Comparison of ENCODE assay signal across 23 cellular contexts in the genomic region with DNA sequence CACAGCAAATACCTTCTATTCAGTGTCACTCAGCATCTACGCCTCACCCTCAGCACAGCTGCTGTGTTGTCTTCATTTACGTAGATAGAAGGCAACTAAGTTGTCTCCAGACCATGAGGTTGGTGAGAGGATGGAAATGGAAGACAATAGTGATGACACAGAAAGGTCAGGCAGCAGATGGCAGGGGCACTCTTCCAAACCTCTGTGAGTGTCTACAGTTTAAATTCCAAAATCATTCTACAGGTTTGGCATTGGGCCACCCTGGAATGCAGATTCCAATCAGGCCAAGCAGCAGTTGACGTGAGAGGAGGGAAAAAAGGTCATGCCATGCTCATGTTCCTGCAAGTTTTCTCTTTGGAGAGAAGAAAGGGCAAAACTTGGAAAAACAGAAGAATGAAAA.
DNase-seq lines count a peak whose midpoint lies in the region; ATAC-seq and TF ChIP-seq lines count a peak whose summit lies in the region.
"Had no signal": no experiment of that assay in that cellular context is flagged by ENCODE, and none has a peak within 500 bp of the region (broad histone marks: within the 10 kb centered on the region; RNA-seq: fewer than 3 reads in every experiment).

No MANE protein-coding gene starts in this region.

- no peaks in the 10 kb centered on the region for H3K36me3 Mint-ChIP-seq in HFFc6 (ENCODE audit: low read depth)
- H3K36me3 Mint-ChIP-seq: activated naive CD4-positive, alpha-beta T cell treated with anti-CD3 and anti-CD28 coated beads, Interleukin-2, amount 50 U/mL, for 72 hours; naive thymus-derived CD4-positive, alpha-beta T cell had no signal

- no peak overlapping the region for H3K27ac ChIP-seq in RWPE2 (ENCODE audit: poor library complexity, severe bottlenecking)
- no peak overlapping the region for H3K27ac ChIP-seq in Peyer's patch
- H3K27ac ChIP-seq: brain microvascular endothelial cell, epithelial cell of prostate, lower lobe of right lung, uterus, VCaP had no signal

- H3K9me3 Mint-ChIP-seq in HFFc6: no peaks in the 10 kb centered on the region
- H3K9me3 Mint-ChIP-seq: activated CD4-positive, alpha-beta memory T cell treated with anti-CD3 and anti-CD28 coated beads, Interleukin-2, amount 10 ng/mL, durations not matched to agents 7 days and 5 days; dendritic cell treated with granulocyte-macrophage colony-stimulating factor and Interleukin-4, amounts not matched to agents 40 ng/mL and 50 ng/mL, for 4 days had no signal

- no peak for ATAC-seq in RWPE2 (ENCODE audit: low read depth)
- no peak for ATAC-seq in GM19452 (IDR thresholded peaks at IDR 0.05; ENCODE audit: unreplicated experiment)
- ATAC-seq: activated naive CD4-positive, alpha-beta T cell treated with anti-CD3 and anti-CD28 coated beads, Interleukin-2, amount 50 U/mL, for 72 hours; activated T-cell treated with anti-CD3 and anti-CD28 coated beads, Interleukin-2, amount 50 U/mL, for 72 hours; lower lobe of right lung; naive thymus-derived CD4-positive, alpha-beta T cell had no signal

- TF ChIP-seq CTCF in HFFc6 (IDR thresholded peaks at IDR 0.05) (no peak), RWPE2 (IDR thresholded peaks at IDR 0.05; ENCODE audit: poor library complexity, severe bottlenecking) (peak; percentile 26), fibroblast of mammary gland (conservative IDR thresholded peaks at IDR 0.05; ENCODE audit: control insufficient read depth, insufficient read depth, low read depth, low read length) (no peak), Peyer's patch (IDR thresholded peaks at IDR 0.05) (no peak)

- DNase-seq in AG20443 (ENCODE audit: low spot score): peak; percentile 58
- peak; percentile 23 for DNase-seq in HFFc6
- no peak for DNase-seq in RWPE2 (ENCODE audit: low spot score)
- peak; percentile 68 for DNase-seq in fibroblast of mammary gland (ENCODE audit: low read depth)
- no peak for DNase-seq in NCI-H2107 treated with DMSO at 0.1 percent for 48 hours (lab: John Stamatoyannopoulos, UW; ENCODE audit: unreplicated experiment)
- no peak for DNase-seq in Peyer's patch
- DNase-seq in iPS-NIHi7 (ENCODE audit: extremely low spot score): no peak
- DNase-seq: activated CD4-positive, alpha-beta memory T cell treated with anti-CD3 and anti-CD28 coated beads, Interleukin-2, amount 10 ng/mL, durations not matched to agents 7 days and 5 days; activated T-cell treated with anti-CD3 and anti-CD28 coated beads, Interleukin-2, amount 50 U/mL, for 72 hours; brain microvascular endothelial cell; Caco-2; H7; lower lobe of right lung; naive thymus-derived CD4-positive, alpha-beta T cell; NCI-H1930; posterior cingulate gyrus; stimulated activated CD4-positive, alpha-beta T cell treated with anti-CD3 and anti-CD28 coated beads, Interleukin-2, amount 100 ng/mL, for 48 hours; uterus had no signal

- H3K27me3 ChIP-seq in RWPE2 (ENCODE audit: insufficient read depth, poor library complexity, severe bottlenecking) (no peaks in the 10 kb centered on the region), Peyer's patch (no peaks in the 10 kb centered on the region)
- H3K27me3 ChIP-seq: brain microvascular endothelial cell, uterus had no signal

- H3K27ac Mint-ChIP-seq in HFFc6: no peak overlapping the region
- H3K27ac Mint-ChIP-seq: activated CD4-positive, alpha-beta memory T cell treated with anti-CD3 and anti-CD28 coated beads, Interleukin-2, amount 10 ng/mL, durations not matched to agents 7 days and 5 days; activated naive CD4-positive, alpha-beta T cell treated with anti-CD3 and anti-CD28 coated beads, Interleukin-2, amount 50 U/mL, for 72 hours; activated T-cell treated with anti-CD3 and anti-CD28 coated beads, Interleukin-2, amount 50 U/mL, for 72 hours; dendritic cell treated with granulocyte-macrophage colony-stimulating factor and Interleukin-4, amounts not matched to agents 40 ng/mL and 50 ng/mL, for 4 days; naive thymus-derived CD4-positive, alpha-beta T cell had no signal

- H3K4me3 ChIP-seq in RWPE2 (ENCODE audit: severe bottlenecking): no peak overlapping the region
- H3K4me3 ChIP-seq in fibroblast of mammary gland (ENCODE audit: control insufficient read depth, low read depth, low read length): no peak overlapping the region
- no peak overlapping the region for H3K4me3 ChIP-seq in Peyer's patch
- H3K4me3 ChIP-seq: lower lobe of right lung, uterus had no signal

- peaks cover 3% of the 10 kb centered on the region for H3K4me1 ChIP-seq in RWPE2 (ENCODE audit: insufficient read depth, poor library complexity, severe bottlenecking)
- no peaks in the 10 kb centered on the region for H3K4me1 ChIP-seq in Peyer's patch
- H3K4me1 ChIP-seq: Caco-2, lower lobe of right lung, uterus had no signal

- H3K9me3 ChIP-seq in RWPE2 (ENCODE audit: severe bottlenecking) (no peaks in the 10 kb centered on the region), Peyer's patch (no peaks in the 10 kb centered on the region)
- H3K9me3 ChIP-seq: Caco-2, lower lobe of right lung, uterus had no signal

- peaks cover 24% of the 10 kb centered on the region for H3K4me1 Mint-ChIP-seq in HFFc6 (ENCODE audit: low read depth)
- H3K4me1 Mint-ChIP-seq: activated CD4-positive, alpha-beta memory T cell treated with anti-CD3 and anti-CD28 coated beads, Interleukin-2, amount 10 ng/mL, durations not matched to agents 7 days and 5 days; naive thymus-derived CD4-positive, alpha-beta T cell had no signal

- H3K36me3 ChIP-seq in RWPE2 (ENCODE audit: low read depth) (no peaks in the 10 kb centered on the region), Peyer's patch (no peaks in the 10 kb centered on the region)
- H3K36me3 ChIP-seq: brain microvascular endothelial cell, lower lobe of right lung, uterus had no signal

- H3K27me3 Mint-ChIP-seq in HFFc6 (ENCODE audit: insufficient read depth): no peaks in the 10 kb centered on the region
- H3K27me3 Mint-ChIP-seq: activated CD4-positive, alpha-beta memory T cell treated with anti-CD3 and anti-CD28 coated beads, Interleukin-2, amount 10 ng/mL, durations not matched to agents 7 days and 5 days; dendritic cell treated with granulocyte-macrophage colony-stimulating factor and Interleukin-4, amounts not matched to agents 40 ng/mL and 50 ng/mL, for 4 days had no signal

- H3K4me3 Mint-ChIP-seq in HFFc6: no peak overlapping the region
- H3K4me3 Mint-ChIP-seq: activated CD4-positive, alpha-beta memory T cell treated with anti-CD3 and anti-CD28 coated beads, Interleukin-2, amount 10 ng/mL, durations not matched to agents 7 days and 5 days; activated T-cell treated with anti-CD3 and anti-CD28 coated beads, Interleukin-2, amount 50 U/mL, for 72 hours; dendritic cell treated with granulocyte-macrophage colony-stimulating factor and Interleukin-4, amounts not matched to agents 40 ng/mL and 50 ng/mL, for 4 days; naive thymus-derived CD4-positive, alpha-beta T cell had no signal

- no peak for TF ChIP-seq POLR2A in Peyer's patch (IDR thresholded peaks at IDR 0.05)

Comparison
In these comparisons a context has a peak if more than half of its experiments do, and no peak if none do; other contexts are left out.
1. DNase-seq: peak in AG20443 (single experiment), HFFc6 (single experiment) and fibroblast of mammary gland (single experiment); none in RWPE2 (single experiment), NCI-H2107 treated with DMSO at 0.1 percent for 48 hours (single experiment), Peyer's patch (0 of 3) and iPS-NIHi7 (single experiment).